Comparison of ENCODE assay signal across 8 cellular contexts in the genomic region with DNA sequence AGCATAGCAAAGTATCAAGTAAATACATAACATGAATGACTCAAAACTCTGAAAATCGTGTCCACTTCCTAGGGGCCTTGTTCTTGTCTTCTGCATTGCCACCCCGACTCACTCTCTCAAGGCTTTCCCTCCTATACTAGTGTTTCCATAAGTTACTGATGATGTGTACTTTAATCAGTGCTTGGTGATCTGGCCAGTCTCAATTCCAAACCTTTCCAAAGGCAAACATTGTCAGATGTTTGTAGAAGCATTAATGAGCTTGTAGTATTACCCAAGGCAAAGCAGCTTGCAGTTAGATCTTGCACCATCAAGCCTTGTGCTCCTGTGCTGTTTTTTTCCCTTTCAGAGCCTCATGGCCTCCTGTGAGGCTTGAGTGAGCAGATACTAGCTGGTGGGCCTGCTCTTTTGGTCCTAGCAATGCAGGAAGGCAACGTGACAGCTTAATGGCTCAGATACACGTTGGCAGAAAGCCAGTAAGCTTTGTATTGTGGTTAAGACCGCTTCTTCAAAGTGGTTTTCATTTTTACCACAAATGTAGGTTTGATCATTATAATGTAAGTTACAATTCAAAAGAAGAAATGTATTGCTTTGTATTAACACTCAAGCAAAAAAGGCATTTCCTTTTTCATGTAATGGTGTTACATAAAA. TPM values are rescaled to one million over a fixed set of nuclear protein-coding genes. Genes with fewer than 3 reads are reported as not detected.
DNase-seq lines count a peak whose midpoint lies in the region; ATAC-seq, FAIRE-seq and TF ChIP-seq lines count a peak whose summit lies in the region.

No MANE protein-coding gene starts in this region.

- no peak for FAIRE-seq in frontal cortex (lab: Jason Lieb, UNC)

- BruUV-seq in PC-9 (replicated peaks; lab: Mats Ljungman, UMichigan) = no TSS peak

- TF ChIP-seq CTCF in PC-9 (conservative IDR thresholded peaks at IDR 0.05) = no peak
- TF ChIP-seq CTCF in left lung (IDR thresholded peaks at IDR 0.05) = no peak

- H3K27ac Mint-ChIP-seq in activated naive CD4-positive, alpha-beta T cell treated with anti-CD3 and anti-CD28 coated beads, Interleukin-2, amount 50 U/mL, for 72 hours = no peak overlapping the region

- H3K9me3 Mint-ChIP-seq in activated naive CD4-positive, alpha-beta T cell treated with anti-CD3 and anti-CD28 coated beads, Interleukin-2, amount 50 U/mL, for 72 hours = no peaks in the 10 kb centered on the region

- peak; percentile 84 for DNase-seq in ELR (ENCODE audit: low read depth)
- DNase-seq in HK-2 (ENCODE audit: unreplicated experiment) = peak; percentile 27
- peak; percentile 3 to 60 for DNase-seq in PC-9
- DNase-seq in activated naive CD4-positive, alpha-beta T cell treated with anti-CD3 and anti-CD28 coated beads, Interleukin-2, amount 50 U/mL, for 72 hours (ENCODE audit: low spot score in 2 of 2) = peak in 1 of 2 donors; percentile 52
- DNase-seq in left lung = no peak
- no peak for DNase-seq in frontal cortex (ENCODE audit: low spot score in 2 of 2)

- CTCF ChIA-PET in PC-9 (lab: Charles Lee) = no interaction called here

- no peak overlapping the region for H3K4me2 ChIP-seq in PC-9

- H3K4me1 ChIP-seq in PC-9 (replicated peaks; ENCODE audit: insufficient read depth) (peaks cover 9% of the 10 kb centered on the region; the same call in 1 of the 2 replicates), left lung (peaks cover 13 to 47% of the 10 kb centered on the region in 2 donors)

- peaks cover 16 to 25% of the 10 kb centered on the region in 2 donors for H3K36me3 Mint-ChIP-seq in activated naive CD4-positive, alpha-beta T cell treated with anti-CD3 and anti-CD28 coated beads, Interleukin-2, amount 50 U/mL, for 72 hours

- POLR2A ChIA-PET in PC-9 (lab: Charles Lee; ENCODE audit: unreplicated experiment) = interaction anchor here (0.6 kb wide), 2 partner anchors 218 to 508 kb away, joined by 4 read pairs; no protein-coding TSS in a partner anchor

- no peaks in the 10 kb centered on the region for H3K27me3 ChIP-seq in PC-9 (ENCODE audit: insufficient read depth, low read depth)
- H3K27me3 ChIP-seq in left lung = no peaks in the 10 kb centered on the region

- H3K27ac ChIP-seq in PC-9 = no peak overlapping the region
- peak overlapping the region in 1 of 2 donors; percentile 53 for H3K27ac ChIP-seq in left lung
- H3K27ac ChIP-seq in temporal lobe (ENCODE audit: low read depth, low read length) = peak overlapping the region; percentile 66

- no peaks in the 10 kb centered on the region for H3F3A ChIP-seq in PC-9 (ENCODE audit: insufficient read depth, low read depth)

- H3K4me3 ChIP-seq in PC-9 = no peak overlapping the region
- no peak overlapping the region for H3K4me3 ChIP-seq in left lung

- no peaks in the 10 kb centered on the region for H3K9me2 ChIP-seq in PC-9 (ENCODE audit: insufficient read depth)

- intact Hi-C loops in PC-9 (cut with micrococcal nuclease; ENCODE audit: unreplicated experiment) = no loop called here
- intact Hi-C loops in left lung (cut with DNase I) = no loop called here

- H3K36me3 ChIP-seq in PC-9 (ENCODE audit: low read depth) (no peaks in the 10 kb centered on the region), left lung (no peaks in the 10 kb centered on the region)

- no peak overlapping the region for H2AFZ ChIP-seq in PC-9

- H4K20me1 ChIP-seq in PC-9 (ENCODE audit: insufficient read depth) = peaks cover 3% of the 10 kb centered on the region; the same call in 1 of the 2 replicates

- peak; percentile 93 for ATAC-seq in GM21381 (IDR thresholded peaks at IDR 0.05; ENCODE audit: unreplicated experiment)
- peak; percentile 78 to 83 for ATAC-seq in activated naive CD4-positive, alpha-beta T cell treated with anti-CD3 and anti-CD28 coated beads, Interleukin-2, amount 50 U/mL, for 72 hours
- peak; percentile 67 for ATAC-seq in left lung

- H3K9me3 ChIP-seq in PC-9 (ENCODE audit: insufficient read depth, low read depth) = no peaks in the 10 kb centered on the region
- H3K9me3 ChIP-seq in left lung = no peaks in the 10 kb centered on the region

- H3K79me2 ChIP-seq in PC-9 (ENCODE audit: low read depth) = peaks cover 51% of the 10 kb centered on the region

RNA-seq across cellular contexts. Expression of gene RBPJ, which starts 51.8 kb away (rescaled TPM):
- total RNA-seq in PC-9 (2021) (40.0 and 53.8 TPM in 2 replicates), left lung (100 to 1,000 TPM in 1 of 2 donors, 10 to 100 TPM in 1; 88.6 to 127 TPM), temporal lobe (58.8 TPM), frontal cortex (77.0 TPM)
- total RNA-seq in activated naive CD4-positive, alpha-beta T cell treated with anti-CD3 and anti-CD28 coated beads, Interleukin-2, amount 50 U/mL, for 72 hours = 100 to 1,000 TPM; 175 to 356 TPM

Comparison
In these comparisons a context has a peak if more than half of its experiments do, and no peak if none do; other contexts are left out.
1. DNase-seq: peak in ELR (single experiment), HK-2 (single experiment) and PC-9 (2 of 2); none in left lung (0 of 2) and frontal cortex (0 of 2).
2. Peak in every context shown above with its lines, with median percentiles within 50 percentile points of each other: ATAC-seq.